Comparison of ENCODE assay signal across 8 cellular contexts in the genomic region with DNA sequence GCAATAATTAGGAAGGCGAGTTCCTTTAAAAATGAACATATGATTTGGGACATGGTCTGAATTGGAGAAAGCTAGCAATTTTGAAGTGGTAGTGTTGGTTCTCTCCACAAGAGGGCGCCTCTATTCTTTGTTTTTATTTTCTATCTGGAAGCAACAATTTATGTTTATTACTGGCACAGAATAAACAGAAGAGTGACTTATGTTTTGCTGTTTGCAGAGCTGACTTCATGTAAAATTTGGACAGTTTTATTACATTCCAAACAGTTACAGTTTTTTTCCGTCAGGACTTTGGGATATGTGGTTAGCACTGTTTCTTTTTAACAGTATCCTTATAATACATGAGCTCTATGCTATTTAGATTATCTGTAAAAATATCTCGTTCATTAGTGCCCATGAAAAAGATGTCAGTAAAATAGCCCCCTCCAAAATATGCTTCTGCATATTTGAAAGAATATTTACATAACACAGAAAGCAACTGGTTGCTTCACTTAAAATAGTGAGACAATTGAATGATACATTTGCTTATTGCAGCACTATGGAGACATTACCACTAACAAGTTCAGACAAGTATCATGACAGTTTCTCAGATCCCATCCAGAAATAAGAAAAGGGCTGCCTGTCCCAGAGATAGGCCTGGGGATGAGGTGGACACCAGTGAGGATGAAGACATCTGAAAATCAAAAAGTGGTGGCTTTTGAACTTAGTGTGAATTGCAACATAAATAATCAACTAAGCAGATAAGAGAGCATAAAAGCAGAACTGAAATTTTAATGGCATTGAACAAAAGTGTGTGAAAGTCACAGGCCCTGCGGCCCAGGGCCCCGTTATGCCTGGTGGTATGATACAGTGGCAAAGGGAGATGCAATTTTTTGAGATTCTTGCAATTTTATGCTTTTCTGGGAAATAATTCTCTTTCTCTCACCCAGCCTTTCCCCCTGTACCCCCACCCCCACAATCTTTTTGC. TPM values are rescaled to one million over a fixed set of nuclear protein-coding genes. Genes with fewer than 3 reads are reported as not detected.
DNase-seq lines count a peak whose midpoint lies in the region; ATAC-seq, FAIRE-seq and TF ChIP-seq lines count a peak whose summit lies in the region.

No MANE protein-coding gene starts in this region.

- no peak overlapping the region for H3K18ac ChIP-seq in H1 (ENCODE audit: extremely low read depth, low read length)

- H3K27me3 ChIP-seq in H1 (replicated peaks in 1 of 4; ENCODE audit: control insufficient read depth in 3 of 4, extremely low read depth in 1 of 4, insufficient read depth in 3 of 4, low read length in 3 of 4): no peaks in the 10 kb centered on the region

- intact Hi-C loops in natural killer cell (cut with micrococcal nuclease): loop anchor here (1.0 to 10.0 kb wide), 2 partner anchors 640 to 1116 kb away; no protein-coding TSS in a partner anchor

- H2BK5ac ChIP-seq in H1 (ENCODE audit: low read depth, low read length): no peak overlapping the region

- ATAC-seq in HG02885 (IDR thresholded peaks at IDR 0.05; ENCODE audit: poor library complexity, unreplicated experiment) (peak; percentile 47), natural killer cell (peak; percentile 36 to 66 (median 49)), GM19035 (IDR thresholded peaks at IDR 0.05; ENCODE audit: unreplicated experiment) (no peak), HG02763 (IDR thresholded peaks at IDR 0.05; ENCODE audit: unreplicated experiment) (no peak)

- H3K36me3 ChIP-seq in H1 (ENCODE audit: control insufficient read depth in 2 of 4, insufficient read depth in 4 of 4, low read length in 3 of 4): no peaks in the 10 kb centered on the region

- H3K4me1 ChIP-seq in H1 (replicated peaks in 1 of 4; ENCODE audit: control insufficient read depth in 3 of 4, insufficient read depth in 4 of 4, low read length in 3 of 4): no peaks in the 10 kb centered on the region

- no peak overlapping the region for H2AK5ac ChIP-seq in H1 (ENCODE audit: low read depth, low read length)

- H3K36me3 Mint-ChIP-seq in natural killer cell: no peaks in the 10 kb centered on the region

- TF ChIP-seq CTCF in H1 (IDR thresholded peaks at IDR 0.05; ENCODE audit: control extremely low read depth in 1 of 3, insufficient read depth in 1 of 3, low read depth in 1 of 3, low read length in 3 of 3): peak in 2 of 3 experiments; percentile 28 to 55; a peak in 2 of 4 replicates
- peak; percentile 92 for TF ChIP-seq CTCF in natural killer cell (IDR thresholded peaks at IDR 0.05)

- TF ChIP-seq RAD21 in H1 (IDR thresholded peaks at IDR 0.05 in 1 of 2, conservative IDR thresholded peaks at IDR 0.05 in 1 of 2; ENCODE audit: low read depth in 2 of 2, low read length in 2 of 2): peak; percentile 66 to 69

- peak; percentile 48 for FAIRE-seq in H1 (lab: Jason Lieb, UNC)

- DNase-seq in activated naive CD4-positive, alpha-beta T cell treated with Interleukin-2 at 50 U/mL for 16 hours: peak; percentile 18
- DNase-seq in activated naive CD4-positive, alpha-beta T cell treated with anti-CD3 and anti-CD28 coated beads, Interleukin-2, amount 50 U/mL, for 16 hours: no peak
- DNase-seq in RPMI8226 (peak; percentile 9), H1 (ENCODE audit: low read depth in 1 of 2, low spot score in 2 of 2) (peak in 1 of 2 experiments; percentile 53), natural killer cell (no peak)

- no peak overlapping the region for H2BK120ac ChIP-seq in H1 (replicated peaks; ENCODE audit: low read depth, low read length)

- H3K79me1 ChIP-seq in H1 (ENCODE audit: low read depth, low read length): no peaks in the 10 kb centered on the region

- H3K9me3 Mint-ChIP-seq in natural killer cell: no peaks in the 10 kb centered on the region

- H2BK20ac ChIP-seq in H1 (ENCODE audit: low read length): no peak overlapping the region

- no peak overlapping the region for H3K9ac ChIP-seq in H1 (replicated peaks in 1 of 4; ENCODE audit: extremely low read depth in 1 of 4, low read depth in 3 of 4, low read length in 3 of 4)

- H3K79me2 ChIP-seq in H1 (ENCODE audit: control insufficient read depth in 1 of 2, insufficient read depth in 2 of 2, low read length in 2 of 2): no peaks in the 10 kb centered on the region

- H3K14ac ChIP-seq in H1 (ENCODE audit: insufficient read length): no peak overlapping the region

- no peak overlapping the region for H3K27ac Mint-ChIP-seq in natural killer cell

- no peak overlapping the region for H3K4me2 ChIP-seq in H1 (ENCODE audit: insufficient read depth in 1 of 2, low read depth in 2 of 2, low read length in 2 of 2)

- no peaks in the 10 kb centered on the region for H4K20me1 ChIP-seq in H1 (replicated peaks in 1 of 2; ENCODE audit: control insufficient read depth in 1 of 2, insufficient read depth in 2 of 2, low read length in 2 of 2)

- no peak overlapping the region for H3K56ac ChIP-seq in H1 (replicated peaks; ENCODE audit: insufficient read length, low read depth, low read length)

- no peak overlapping the region for H2BK15ac ChIP-seq in H1 (ENCODE audit: low read length)

- no peak overlapping the region for H2BK12ac ChIP-seq in H1 (ENCODE audit: low read depth, low read length)

- no peak overlapping the region for H4K5ac ChIP-seq in H1 (ENCODE audit: insufficient read length, low read depth, low read length)

- H3K27me3 Mint-ChIP-seq in natural killer cell (ENCODE audit: low read depth in 2 of 2): peaks cover 5 to 27% of the 10 kb centered on the region in 2 donors

- H4K91ac ChIP-seq in H1 (replicated peaks; ENCODE audit: insufficient read length, low read length): no peak overlapping the region

- CTCF ChIA-PET in H1 (lab: Charles Lee; ENCODE audit: partially characterized antibody): interaction anchor here (0.6 to 5.8 kb wide), 57 partner anchors 8 to 1646 kb away, joined by 3 to 41 read pairs (median 3); partner anchors contain the start of gene MICU2

- no peak for TF ChIP-seq EP300 in H1 (IDR thresholded peaks at IDR 0.05; ENCODE audit: borderline replicate concordance in 1 of 2, low read depth in 2 of 2, low read length in 2 of 2)

- no peak overlapping the region for H4K8ac ChIP-seq in H1 (ENCODE audit: extremely low read depth, insufficient read depth, low read length)

- H3K23me2 ChIP-seq in H1 (ENCODE audit: low read depth, low read length): no peaks in the 10 kb centered on the region; the same call in 1 of the 2 replicates

- H3K23ac ChIP-seq in H1 (ENCODE audit: insufficient read length): no peak overlapping the region

- H3K4me1 Mint-ChIP-seq in natural killer cell: peaks cover 0 to 9% of the 10 kb centered on the region in 2 donors

- no peak overlapping the region for H3K27ac ChIP-seq in H1 (ENCODE audit: low read depth, low read length)

- no peak overlapping the region for H2AFZ ChIP-seq in H1 (ENCODE audit: low read length)

- no peak overlapping the region for H3K4ac ChIP-seq in H1 (replicated peaks; ENCODE audit: insufficient read length, low read depth, low read length)

- no peak overlapping the region for H3K4me3 ChIP-seq in H1 (ENCODE audit: extremely low read depth in 1 of 4, insufficient read depth in 2 of 4, low read depth in 3 of 4, low read length in 4 of 4)

- no peak for TF ChIP-seq POLR2A in H1 (IDR thresholded peaks at IDR 0.05; ENCODE audit: control extremely low read depth in 1 of 2, low read depth in 2 of 2, low read length in 2 of 2)

- no peak overlapping the region for H3K4me3 Mint-ChIP-seq in natural killer cell

- POLR2A ChIA-PET in H1 (lab: Charles Lee; ENCODE audit: partially characterized antibody): interaction anchor here (0.7 kb wide), 1 partner anchor 452 kb away, joined by 3 read pairs; no protein-coding TSS in a partner anchor

- no peaks in the 10 kb centered on the region for H3K9me3 ChIP-seq in H1 (ENCODE audit: insufficient read depth in 2 of 2, low read depth in 1 of 2, low read length in 1 of 2)

- 48% methylated on average over 6 of the region's 6 CpGs; no CpG with 5 or more reads in 1 of the 2 experiments for WGBS in H1 (ENCODE audit: extremely low coverage in 1 of 2, insufficient coverage in 1 of 2, insufficient read length in 1 of 2, insufficient replicate concordance in 2 of 2, low coverage in 1 of 2, low lambda C conversion rate in 2 of 2, missing lambda C conversion rate in 1 of 2), 2 experiments

TF ChIP-seq in H1, 55 proteins besides CTCF, POLR2A, EP300 and RAD21:
- no peak for TF ChIP-seq GABPA (IDR thresholded peaks at IDR 0.05; ENCODE audit: borderline replicate concordance, insufficient read depth, low read length)

RNA-seq across cellular contexts. Expression of gene FGF9, which starts 32.3 kb away (rescaled TPM):
- 0.08 TPM in 1 of 2 replicates, not detected in the other for total RNA-seq in H1 (2021; fragmentation: NEBNext Ultra II Directional; extraction: Animal tissue kit (Norgen Biotek cat#: 25700))
- 0.02 TPM in 1 of 2 replicates, not detected in the other for polyA plus RNA-seq in H1 (2011; rRNA removed)
- polyA plus RNA-seq in H1 (2011; cell fraction: cytosol; rRNA removed): 0.03 TPM
- polyA plus RNA-seq in H1 (2011; cell fraction: nucleus; rRNA removed): 0.04 TPM
- polyA plus RNA-seq in H1 (2012, experiment 1 of 2): 0.23 to 0.33 TPM in 2 of 4 replicates, not detected in the others
- 0.31 TPM for polyA plus RNA-seq in H1 (2012, experiment 2 of 2)
- polyA plus RNA-seq in H1 (2013, experiment 1 of 2): 0.18 TPM
- polyA plus RNA-seq in H1 (2013, experiment 2 of 2): 0.06 TPM
- 0.06 TPM in 1 of 2 replicates, not detected in the other for polyA minus RNA-seq in H1 (2011; rRNA and poly(A)+ RNA removed)
- polyA minus RNA-seq in H1 (2011; cell fraction: cytosol; rRNA and poly(A)+ RNA removed): not detected
- polyA minus RNA-seq in H1 (2011; cell fraction: nucleus; rRNA and poly(A)+ RNA removed): not detected
- 1 to 10 TPM in 1 of 3 donors, under 1 TPM in 2; 0.28 to 1.2 (median 0.80) TPM for total RNA-seq in natural killer cell

RNA-seq across cellular contexts. Expression of gene MICU2, which starts 34.6 kb away (rescaled TPM):
- total RNA-seq in H1 (2021; fragmentation: NEBNext Ultra II Directional; extraction: Animal tissue kit (Norgen Biotek cat#: 25700)): 34.6 and 36.5 TPM in 2 replicates
- polyA plus RNA-seq in H1 (2011; rRNA removed): 34.6 and 50.3 TPM in 2 replicates
- 48.9 TPM for polyA plus RNA-seq in H1 (2011; cell fraction: cytosol; rRNA removed)
- polyA plus RNA-seq in H1 (2011; cell fraction: nucleus; rRNA removed): 30.6 TPM
- polyA plus RNA-seq in H1 (2012, experiment 1 of 2): 25.2 to 31.5 TPM (median 26.6 TPM) in 4 replicates
- 2.9 TPM for polyA plus RNA-seq in H1 (2012, experiment 2 of 2)
- polyA plus RNA-seq in H1 (2013, experiment 1 of 2): 28.5 TPM
- polyA plus RNA-seq in H1 (2013, experiment 2 of 2): 28.2 TPM
- polyA minus RNA-seq in H1 (2011; rRNA and poly(A)+ RNA removed): 12.9 and 13.3 TPM in 2 replicates
- polyA minus RNA-seq in H1 (2011; cell fraction: cytosol; rRNA and poly(A)+ RNA removed): 16.4 TPM
- polyA minus RNA-seq in H1 (2011; cell fraction: nucleus; rRNA and poly(A)+ RNA removed): 35.2 TPM
- 10 to 100 TPM; 40.2 to 47.1 (median 41.4) TPM for total RNA-seq in natural killer cell

Comparison
In these comparisons a context has a peak if more than half of its experiments do, and no peak if none do; other contexts are left out.
1. DNase-seq: peak in activated naive CD4-positive, alpha-beta T cell treated with Interleukin-2 at 50 U/mL for 16 hours (single experiment) and RPMI8226 (single experiment); none in activated naive CD4-positive, alpha-beta T cell treated with anti-CD3 and anti-CD28 coated beads, Interleukin-2, amount 50 U/mL, for 16 hours (single experiment) and natural killer cell (single experiment).
2. ATAC-seq: peak in HG02885 (single experiment) and natural killer cell (3 of 3); none in GM19035 (single experiment) and HG02763 (single experiment).